In genomic region chr14:67514650-67515385, GRCh38 we compare ENCODE assay signal across 8 cellular contexts. TPM values are rescaled to one million over a fixed set of nuclear protein-coding genes. Genes with fewer than 3 reads are reported as not detected.
A peak's percentile ranks its signal among the peaks of the same experiment; 100 is the strongest.
DNase-seq lines count a peak whose midpoint lies in the region; ATAC-seq lines count a peak whose summit lies in the region.

No MANE protein-coding gene starts in this region.

- H3K9me3 ChIP-seq in T-helper 17 cell (ENCODE audit: control insufficient read depth, low read length, poor library complexity, severe bottlenecking) (no peaks in the 10 kb centered on the region), iPS-20b (ENCODE audit: insufficient read depth, low read depth, low read length) (no peaks in the 10 kb centered on the region), skeletal muscle satellite cell (replicated peaks; ENCODE audit: low read length) (no peaks in the 10 kb centered on the region)

- DNase-seq in NCI-H2081 (lab: John Stamatoyannopoulos, UW): peak; percentile 5 to 46
- DNase-seq in NCI-H2081 treated with DMSO at 0.1 percent for 48 hours (lab: John Stamatoyannopoulos, UW): no peak
- DNase-seq in T-helper 17 cell: peak; percentile 17 to 44 (median 33)
- DNase-seq in T47D (ENCODE audit: low read depth in 1 of 2, low spot score in 1 of 2): peak; percentile 64 to 78
- DNase-seq in NCI-H2107 treated with DMSO at 0.1 percent for 48 hours (lab: John Stamatoyannopoulos, UW; ENCODE audit: unreplicated experiment): no peak

- H3K4me1 Mint-ChIP-seq in T-helper 17 cell: peaks cover 16% of the 10 kb centered on the region

- H3K4me3 Mint-ChIP-seq in T-helper 17 cell: peak overlapping the region; percentile 95

- no peaks in the 10 kb centered on the region for H3K4me1 ChIP-seq in iPS-20b (ENCODE audit: insufficient read depth, low read length)
- H3K4me1 ChIP-seq in skeletal muscle satellite cell (ENCODE audit: control insufficient read depth, insufficient read depth, low read length): peaks cover 6% of the 10 kb centered on the region

- H3K27me3 Mint-ChIP-seq in T-helper 17 cell: no peaks in the 10 kb centered on the region

- no peaks in the 10 kb centered on the region for H3K36me3 Mint-ChIP-seq in T-helper 17 cell (ENCODE audit: low read depth)

- peak overlapping the region; percentile 78 for H3K27ac Mint-ChIP-seq in T-helper 17 cell

- ATAC-seq in HG03442 (IDR thresholded peaks at IDR 0.05; ENCODE audit: unreplicated experiment) (peak; percentile 38), T-helper 17 cell (peak; percentile 79)

- H3K36me3 ChIP-seq in iPS-20b (ENCODE audit: insufficient read depth, low read depth, low read length) (no peaks in the 10 kb centered on the region), skeletal muscle satellite cell (ENCODE audit: insufficient read depth, low read length) (no peaks in the 10 kb centered on the region)

- no peak overlapping the region for H3K9ac ChIP-seq in iPS-20b (ENCODE audit: low read depth, low read length)
- peak overlapping the region; percentile 61 for H3K9ac ChIP-seq in skeletal muscle satellite cell (ENCODE audit: low read depth, low read length)

- peak overlapping the region; percentile 82 for H3K4me2 ChIP-seq in skeletal muscle satellite cell (ENCODE audit: low read length)

- H3K4me3 ChIP-seq in iPS-20b (ENCODE audit: low read length) (peak overlapping the region; percentile 63), skeletal muscle satellite cell (ENCODE audit: low read length) (peak overlapping the region; percentile 80)

- in situ Hi-C loops in T47D (cut with HindIII; ENCODE audit: low pct_unique_long_range_greater_than_20kb, low sequenced_read_pairs): no loop called here

- peaks cover 82% of the 10 kb centered on the region for H3K27me3 ChIP-seq in iPS-20b (ENCODE audit: insufficient read depth, low read length)
- peaks cover 75% of the 10 kb centered on the region for H3K27me3 ChIP-seq in skeletal muscle satellite cell (ENCODE audit: control insufficient read depth, insufficient read depth, low read length)

- H3K27ac ChIP-seq in iPS-20b (ENCODE audit: low read length): no peak overlapping the region

RNA-seq across cellular contexts. Expression of gene PLEKHH1, which starts 18.3 kb away (rescaled TPM):
- total RNA-seq in T-helper 17 cell: under 1 TPM in 1 of 2 donors, not detected in 1; 0.12 TPM
- total RNA-seq in skeletal muscle satellite cell (2012; rRNA removed): 0.22 and 1.3 TPM in 2 replicates

RNA-seq across cellular contexts. Expression of gene TMEM229B, which starts 26.3 kb away (rescaled TPM):
- total RNA-seq in T-helper 17 cell: 10 to 100 TPM; 12.7 to 15.2 TPM
- total RNA-seq in skeletal muscle satellite cell (2012; rRNA removed): under 0.01 and 0.25 TPM in 2 replicates

Comparison
In these comparisons a context has a peak if more than half of its experiments do, and no peak if none do; other contexts are left out.
1. DNase-seq: peak in NCI-H2081 (2 of 2), T-helper 17 cell (3 of 3) and T47D (2 of 2); none in NCI-H2081 treated with DMSO at 0.1 percent for 48 hours (single experiment) and NCI-H2107 treated with DMSO at 0.1 percent for 48 hours (single experiment).